Comparison of ENCODE assay signal across 8 cellular contexts in the genomic region with DNA sequence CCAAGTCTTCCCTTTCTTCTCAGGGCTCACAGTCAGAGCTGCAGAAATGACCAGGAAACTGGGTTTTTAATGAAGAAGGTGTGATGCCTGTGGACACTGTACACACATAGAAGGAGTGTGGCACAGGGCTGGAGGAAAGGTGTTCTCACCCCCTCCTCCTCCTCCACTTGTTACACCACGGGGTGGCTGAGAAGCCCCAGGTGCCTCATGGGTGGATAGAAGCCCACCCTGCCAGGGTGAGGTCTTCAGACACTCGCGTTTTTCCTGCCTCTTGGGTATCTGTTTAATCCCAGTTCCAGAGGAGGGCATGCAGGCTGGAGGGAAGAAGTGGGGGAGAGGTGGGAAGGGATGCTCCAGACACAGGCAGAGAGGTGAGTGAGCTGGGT. TPM values are rescaled to one million over a fixed set of nuclear protein-coding genes. Genes with fewer than 3 reads are reported as not detected.
"Had no signal": no experiment of that assay in that cellular context is flagged by ENCODE, and none has a peak within 500 bp of the region (broad histone marks: within the 10 kb centered on the region; RNA-seq: fewer than 3 reads in every experiment).

No MANE protein-coding gene starts in this region.

- H3K9ac ChIP-seq: SK-N-SH had no signal

- DNase-seq: NCI-H1417 treated with DMSO at 0.1 percent for 48 hours, NCI-H2081 treated with DMSO at 0.1 percent for 48 hours had no signal

- H3K4me3 ChIP-seq: MG63 had no signal

- H3K9me3 ChIP-seq: MG63, SK-N-SH had no signal

- H3K36me3 ChIP-seq: MG63 had no signal

- H3K4me2 ChIP-seq: SK-N-SH had no signal

- FAIRE-seq: RCC 7860 had no signal

RNA-seq across cellular contexts. Expression of a gene that starts 9.7 kb away (rescaled TPM):
- total RNA-seq: NCI-H460 had no signal
- polyA plus RNA-seq: SK-N-SH had no signal

RNA-seq across cellular contexts. Expression of a gene that starts 12.7 kb away (rescaled TPM):
- total RNA-seq: HT-29, NCI-H460, SK-MEL-5 had no signal
- polyA plus RNA-seq: SK-N-SH had no signal

RNA-seq across cellular contexts. Expression of a gene that starts 31.3 kb away (rescaled TPM):
- total RNA-seq: NCI-H460, SK-MEL-5 had no signal
